ENCODE assay signal across 12 cellular contexts in genomic region chr18:2963048-2963447, GRCh38. TPM values are rescaled to one million over a fixed set of nuclear protein-coding genes. Genes with fewer than 3 reads are reported as not detected.
DNase-seq lines count a peak whose midpoint lies in the region; ATAC-seq, FAIRE-seq and TF ChIP-seq lines count a peak whose summit lies in the region.
"Had no signal": no experiment of that assay in that cellular context is flagged by ENCODE, and none has a peak within 500 bp of the region (broad histone marks: within the 10 kb centered on the region; RNA-seq: fewer than 3 reads in every experiment).

No MANE protein-coding gene starts in this region.

- H3K4me3 Mint-ChIP-seq in T-cell, result peak overlapping the region; percentile 44 to 72 (median 46)

- peaks cover 13% of the 10 kb centered on the region for H3K36me3 Mint-ChIP-seq in T-cell
- H3K36me3 Mint-ChIP-seq in activated naive CD4-positive, alpha-beta T cell treated with anti-CD3 and anti-CD28 coated beads, Interleukin-2, amount 50 U/mL, for 72 hours, result peaks cover 16 to 23% of the 10 kb centered on the region in 2 donors

- POLR2A ChIA-PET in T-cell (lab: Charles Lee), result interaction anchor here (0.5 to 1.5 kb wide), 10 partner anchors 8 to 486 kb away, joined by 3 to 10 read pairs (median 4); no protein-coding TSS in a partner anchor

- H3K4me3 ChIP-seq in neutrophil (ENCODE audit: low read depth in 1 of 2, low read length in 1 of 2), result no peak overlapping the region
- no peak overlapping the region for H3K4me3 ChIP-seq in mesendoderm (ENCODE audit: low read length)
- H3K4me3 ChIP-seq: suprapubic skin had no signal

- no peak overlapping the region for H3K56ac ChIP-seq in mesendoderm (ENCODE audit: low read length)

- H3K4me2 ChIP-seq in mesendoderm (ENCODE audit: low read length), result no peak overlapping the region

- ATAC-seq in T-cell (replicated peaks in 1 of 4) (peak; percentile 36 to 85 (median 46)), GM19324 (IDR thresholded peaks at IDR 0.05; ENCODE audit: low FRiP score, unreplicated experiment) (no peak), GM21515 (IDR thresholded peaks at IDR 0.05; ENCODE audit: unreplicated experiment) (no peak)
- ATAC-seq in activated naive CD4-positive, alpha-beta T cell treated with anti-CD3 and anti-CD28 coated beads, Interleukin-2, amount 50 U/mL, for 72 hours, result peak; percentile 34 to 56

- H4K8ac ChIP-seq in mesendoderm (ENCODE audit: low read depth, low read length), result no peak overlapping the region

- no peak overlapping the region for H3K23ac ChIP-seq in mesendoderm (ENCODE audit: low read length)

- H3K27me3 Mint-ChIP-seq in T-cell, result no peaks in the 10 kb centered on the region

- CTCF ChIA-PET in T-cell (lab: Charles Lee), result interaction anchor here in 1 of 2 donors (0.7 to 11.8 kb wide), 7 partner anchors 15 to 283 kb away, joined by 3 to 197 read pairs (median 4); no protein-coding TSS in a partner anchor

- H3K36me3 ChIP-seq in neutrophil, result no peaks in the 10 kb centered on the region
- H3K36me3 ChIP-seq in mesendoderm (ENCODE audit: control insufficient read depth, insufficient read depth, low read length), result no peaks in the 10 kb centered on the region
- H3K36me3 ChIP-seq: suprapubic skin had no signal

- H3K4ac ChIP-seq in mesendoderm (ENCODE audit: low read depth, low read length), result no peak overlapping the region

- H3K9me3 ChIP-seq in neutrophil, result no peaks in the 10 kb centered on the region
- H3K9me3 ChIP-seq: suprapubic skin had no signal

- H3K27ac Mint-ChIP-seq in T-cell, result peak overlapping the region; percentile 95
- H3K27ac Mint-ChIP-seq in activated naive CD4-positive, alpha-beta T cell treated with anti-CD3 and anti-CD28 coated beads, Interleukin-2, amount 50 U/mL, for 72 hours, result peak overlapping the region; percentile 93 to 98

- H2AK5ac ChIP-seq in mesendoderm (ENCODE audit: low read length), result no peak overlapping the region

- no peak overlapping the region for H3K18ac ChIP-seq in mesendoderm (ENCODE audit: low read length)

- H3K4me1 Mint-ChIP-seq in T-cell, result peaks cover 89 to 93% (median 91%) of the 10 kb centered on the region in 3 donors

- H2BK120ac ChIP-seq in mesendoderm (ENCODE audit: low read depth, low read length), result no peak overlapping the region

- H3K79me1 ChIP-seq in mesendoderm (ENCODE audit: low read length), result peaks cover 3% of the 10 kb centered on the region

- no peak for TF ChIP-seq CTCF in neutrophil (IDR thresholded peaks at IDR 0.05)

- DNase-seq in GM18507 (ENCODE audit: extremely low spot score, insufficient read length, low read depth) (no peak), T-cell (peak in 31 of 34 experiments; percentile 47 to 84 (median 69)), mesendoderm (no peak)
- DNase-seq in activated naive CD4-positive, alpha-beta T cell treated with anti-CD3 and anti-CD28 coated beads, Interleukin-2, amount 50 U/mL, for 72 hours (ENCODE audit: low spot score in 2 of 2), result no peak
- DNase-seq: aorta, DMS153, NCI-H2081 treated with DMSO at 0.1 percent for 48 hours had no signal

- no peak overlapping the region for H3K9ac ChIP-seq in mesendoderm (ENCODE audit: low read length)

- no peak overlapping the region for H4K5ac ChIP-seq in mesendoderm (ENCODE audit: low read length)

- no peak overlapping the region for H2BK5ac ChIP-seq in mesendoderm (ENCODE audit: low read length)

- H3K4me1 ChIP-seq in neutrophil (ENCODE audit: control insufficient read depth in 1 of 2, insufficient read depth in 1 of 2, low read depth in 1 of 2, low read length in 1 of 2), result peaks cover 39 to 55% of the 10 kb centered on the region in 2 experiments
- H3K4me1 ChIP-seq in mesendoderm (ENCODE audit: control insufficient read depth, low read depth, low read length), result no peaks in the 10 kb centered on the region

- WGBS in mesendoderm (ENCODE audit: extremely low coverage, insufficient coverage, low lambda C conversion rate), result no CpG with 5 or more reads among the region's 3 CpGs

- no peaks in the 10 kb centered on the region for H3K79me2 ChIP-seq in mesendoderm (ENCODE audit: control insufficient read depth, insufficient read depth, low read length)

- H2BK15ac ChIP-seq in mesendoderm (replicated peaks; ENCODE audit: low read depth), result no peak overlapping the region

- no peaks in the 10 kb centered on the region for H3K9me3 Mint-ChIP-seq in T-cell
- H3K9me3 Mint-ChIP-seq in activated naive CD4-positive, alpha-beta T cell treated with anti-CD3 and anti-CD28 coated beads, Interleukin-2, amount 50 U/mL, for 72 hours, result no peaks in the 10 kb centered on the region

- no peaks in the 10 kb centered on the region for H3K27me3 ChIP-seq in neutrophil
- H3K27me3 ChIP-seq in mesendoderm (ENCODE audit: insufficient read depth, low read length, poor library complexity), result no peaks in the 10 kb centered on the region
- H3K27me3 ChIP-seq: suprapubic skin had no signal

- H3K27ac ChIP-seq in neutrophil (peak overlapping the region; percentile 49), mesendoderm (ENCODE audit: low read depth, low read length) (no peak overlapping the region)
- H3K27ac ChIP-seq: epithelial cell of prostate, suprapubic skin had no signal

- peak; percentile 88 for FAIRE-seq in GM18507 (lab: Jason Lieb, UNC)

RNA-seq across cellular contexts. Expression of gene LPIN2, which starts 49.9 kb away (rescaled TPM):
- total RNA-seq in T-cell, result 100 to 1,000 TPM in 1 of 5 donors, 10 to 100 TPM in 4; 78.9 to 107 (median 88.8) TPM
- 100 to 1,000 TPM in 1 of 2 donors, 10 to 100 TPM in 1; 66.0 to 113 TPM for total RNA-seq in activated naive CD4-positive, alpha-beta T cell treated with anti-CD3 and anti-CD28 coated beads, Interleukin-2, amount 50 U/mL, for 72 hours
- 7.8 TPM for polyA plus RNA-seq in mesendoderm (2013, experiment 1 of 2)
- 8.8 TPM for polyA plus RNA-seq in mesendoderm (2013, experiment 2 of 2)

Comparison
In these comparisons a context has a peak if more than half of its experiments do, and no peak if none do; other contexts are left out.
1. DNase-seq: peak in T-cell (31 of 34); none in GM18507 (single experiment), activated naive CD4-positive, alpha-beta T cell treated with anti-CD3 and anti-CD28 coated beads, Interleukin-2, amount 50 U/mL, for 72 hours (0 of 2) and mesendoderm (single experiment).
2. ATAC-seq: peak in T-cell (4 of 4) and activated naive CD4-positive, alpha-beta T cell treated with anti-CD3 and anti-CD28 coated beads, Interleukin-2, amount 50 U/mL, for 72 hours (2 of 2); none in GM19324 (single experiment) and GM21515 (single experiment).